10 cellular contexts compared by ENCODE assay signal in genomic region chr2:202643012-202643858, GRCh38. TPM values are rescaled to one million over a fixed set of nuclear protein-coding genes. Genes with fewer than 3 reads are reported as not detected.
DNase-seq lines count a peak whose midpoint lies in the region; ATAC-seq and TF ChIP-seq lines count a peak whose summit lies in the region.
"Had no signal": no experiment of that assay in that cellular context is flagged by ENCODE, and none has a peak within 500 bp of the region (broad histone marks: within the 10 kb centered on the region; RNA-seq: fewer than 3 reads in every experiment).

No MANE protein-coding gene starts in this region.

- no peaks in the 10 kb centered on the region for H3K36me3 Mint-ChIP-seq in naive thymus-derived CD8-positive, alpha-beta T cell

- H3K27ac Mint-ChIP-seq in naive thymus-derived CD8-positive, alpha-beta T cell, result peak overlapping the region in 7 of 10 donors; percentile 87 to 95 (median 91)

- H3K27me3 ChIP-seq in adrenal gland, result no peaks in the 10 kb centered on the region

- no peak for TF ChIP-seq POLR2A in adrenal gland (IDR thresholded peaks at IDR 0.05)

- H3K4me3 Mint-ChIP-seq in naive thymus-derived CD8-positive, alpha-beta T cell, result peak overlapping the region in 8 of 10 donors; percentile 74 to 89 (median 78)

- intact Hi-C loops in adrenal gland (cut with DNase I), result no loop called here

- peak overlapping the region in 4 of 5 donors; percentile 0 to 35 (median 12) for H3K27ac ChIP-seq in adrenal gland

- H3K27me3 Mint-ChIP-seq in naive thymus-derived CD8-positive, alpha-beta T cell, result no peaks in the 10 kb centered on the region

- in situ Hi-C loops in KBM-7 (cut with MboI; ENCODE audit: low pct_unique_long_range_greater_than_20kb, low sequenced_read_pairs), result no loop called here

- peaks cover 10 to 38% of the 10 kb centered on the region in 2 donors for H3K4me1 ChIP-seq in adrenal gland (replicated peaks in 1 of 2)

- no peak overlapping the region; the same call in 1 of the 2 replicates for H3K4me3 ChIP-seq in GM12865 (ENCODE audit: low read depth, low read length)
- H3K4me3 ChIP-seq in adrenal gland, result no peak overlapping the region
- H3K4me3 ChIP-seq: skin epidermis had no signal

- POLR2A ChIA-PET in naive thymus-derived CD8-positive, alpha-beta T cell (lab: Charles Lee), result interaction anchor here (0.5 to 2.5 kb wide), 22 partner anchors 8 to 1225 kb away, joined by 3 to 73 read pairs (median 5); partner anchors contain the start of genes CTLA4 and FAM117B

- H3K9me3 Mint-ChIP-seq in naive thymus-derived CD8-positive, alpha-beta T cell, result no peaks in the 10 kb centered on the region

- TF ChIP-seq CTCF in GM12865 (IDR thresholded peaks at IDR 0.05; ENCODE audit: insufficient read depth, low read depth, low read length, missing control alignments) (no peak), adrenal gland (IDR thresholded peaks at IDR 0.05) (no peak)

- peak; percentile 70 to 79 for ATAC-seq in naive thymus-derived CD8-positive, alpha-beta T cell
- no peak for ATAC-seq in HG03378 (IDR thresholded peaks at IDR 0.05; ENCODE audit: unreplicated experiment)
- no peak for ATAC-seq in GM21786 (IDR thresholded peaks at IDR 0.05; ENCODE audit: unreplicated experiment)

- DNase-seq in GM12865 (ENCODE audit: low read depth) (peak; percentile 20), KBM-7 (peak; percentile 21), adrenal gland (no peak), NCI-H146 treated with DMSO at 0.1 percent for 48 hours (lab: John Stamatoyannopoulos, UW; ENCODE audit: unreplicated experiment) (no peak), LoVo (ENCODE audit: low spot score) (no peak)
- DNase-seq in naive thymus-derived CD8-positive, alpha-beta T cell, result peak in 7 of 10 donors; percentile 20 to 87 (median 75)
- DNase-seq: activated CD4-positive, alpha-beta T cell treated with anti-CD3 and anti-CD28 coated beads for 1 hour had no signal

- H3K9me3 ChIP-seq in adrenal gland (replicated peaks in 1 of 3), result no peaks in the 10 kb centered on the region

- H3K36me3 ChIP-seq in adrenal gland (replicated peaks in 1 of 2), result no peaks in the 10 kb centered on the region

- peaks cover 26 to 73% (median 62%) of the 10 kb centered on the region in 4 donors for H3K4me1 Mint-ChIP-seq in naive thymus-derived CD8-positive, alpha-beta T cell

- WGBS in adrenal gland, 4 donors, result 68 to 72% (median 70%) methylated on average over 5 of the region's 5 CpGs

RNA-seq across cellular contexts. Expression of gene FAM117B, which starts 8.5 kb away (rescaled TPM):
- total RNA-seq in adrenal gland, result 10 to 100 TPM; 14.8 to 48.2 (median 23.9) TPM
- 10 to 100 TPM in 1 of 3 donors, 1 to 10 TPM in 2; 4.7 to 10.1 (median 6.4) TPM for polyA plus RNA-seq in adrenal gland
- 10 to 100 TPM; 55.6 to 57.2 TPM for total RNA-seq in naive thymus-derived CD8-positive, alpha-beta T cell
- polyA plus RNA-seq in naive thymus-derived CD8-positive, alpha-beta T cell, result 10 to 100 TPM; 11.0 to 24.4 (median 16.0) TPM

Comparison
In these comparisons a context has a peak if more than half of its experiments do, and no peak if none do; other contexts are left out.
1. DNase-seq: peak in GM12865 (single experiment), KBM-7 (single experiment) and naive thymus-derived CD8-positive, alpha-beta T cell (7 of 10); none in adrenal gland (0 of 7), NCI-H146 treated with DMSO at 0.1 percent for 48 hours (single experiment) and LoVo (single experiment).
2. ATAC-seq: peak in naive thymus-derived CD8-positive, alpha-beta T cell (2 of 2); none in HG03378 (single experiment) and GM21786 (single experiment).